8 cellular contexts compared by ENCODE assay signal in genomic region chr7:116633131-116633988, GRCh38. TPM values are rescaled to one million over a fixed set of nuclear protein-coding genes. Genes with fewer than 3 reads are reported as not detected.
A peak's percentile ranks its signal among the peaks of the same experiment; 100 is the strongest.
DNase-seq lines count a peak whose midpoint lies in the region; ATAC-seq and TF ChIP-seq lines count a peak whose summit lies in the region.

No MANE protein-coding gene starts in this region.

- no peaks in the 10 kb centered on the region for H3K9me3 ChIP-seq in cardiac muscle cell (ENCODE audit: low read depth)

- DNase-seq in cardiac muscle cell (ENCODE audit: low read depth in 1 of 2, low spot score in 1 of 2), result peak in 1 of 2 donors; percentile 62
- DNase-seq in left cardiac atrium, result no peak
- DNase-seq in LHCN-M2 (ENCODE audit: low read depth), result peak; percentile 84
- DNase-seq in fibroblast of the conjunctiva (ENCODE audit: low read depth), result peak; percentile 28
- no peak for DNase-seq in SW 1271 (lab: John Stamatoyannopoulos, UW)
- no peak for DNase-seq in coronary artery (ENCODE audit: low spot score)
- DNase-seq in DMS53 (lab: John Stamatoyannopoulos, UW), result no peak
- DNase-seq in stimulated activated CD4-positive, alpha-beta T cell treated with anti-CD3 and anti-CD28 coated beads, Interleukin-2, amount 100 ng/mL, for 48 hours, result no peak

- no peaks in the 10 kb centered on the region for H3K36me3 ChIP-seq in cardiac muscle cell

- TF ChIP-seq CTCF in cardiac muscle cell (IDR thresholded peaks at IDR 0.05; ENCODE audit: low read depth, low read length), result peak; percentile 12
- no peak for TF ChIP-seq CTCF in coronary artery (IDR thresholded peaks at IDR 0.05)

- no peaks in the 10 kb centered on the region for H3K27me3 ChIP-seq in cardiac muscle cell

- intact Hi-C loops in left cardiac atrium (cut with DNase I), result no loop called here

- H3K27ac ChIP-seq in cardiac muscle cell (no peak overlapping the region), coronary artery (no peak overlapping the region)

- ATAC-seq in left cardiac atrium, result no peak

- H3K4me1 ChIP-seq in cardiac muscle cell (ENCODE audit: low read depth), result no peaks in the 10 kb centered on the region

- H3K4me3 ChIP-seq in cardiac muscle cell (no peak overlapping the region), coronary artery (no peak overlapping the region)

RNA-seq across cellular contexts. Expression of gene MET, which starts 38.6 kb away (rescaled TPM):
- total RNA-seq in cardiac muscle cell (0.88 and 1.8 TPM in 2 replicates), left cardiac atrium (10 to 100 TPM; 15.7 to 16.7 TPM), LHCN-M2 (2014; rRNA removed) (133 and 149 TPM in 2 replicates)
- 1.9 and 2.6 TPM in 2 replicates for polyA plus RNA-seq in cardiac muscle cell
- polyA plus RNA-seq in LHCN-M2 (2012), result 34.3 TPM

Comparison
In these comparisons a context has a peak if more than half of its experiments do, and no peak if none do; other contexts are left out.
1. DNase-seq: peak in LHCN-M2 (single experiment) and fibroblast of the conjunctiva (single experiment); none in left cardiac atrium (single experiment), SW 1271 (0 of 2), coronary artery (single experiment), DMS53 (single experiment) and stimulated activated CD4-positive, alpha-beta T cell treated with anti-CD3 and anti-CD28 coated beads, Interleukin-2, amount 100 ng/mL, for 48 hours (0 of 2).